8 cellular contexts compared by ENCODE assay signal in the genomic region with DNA sequence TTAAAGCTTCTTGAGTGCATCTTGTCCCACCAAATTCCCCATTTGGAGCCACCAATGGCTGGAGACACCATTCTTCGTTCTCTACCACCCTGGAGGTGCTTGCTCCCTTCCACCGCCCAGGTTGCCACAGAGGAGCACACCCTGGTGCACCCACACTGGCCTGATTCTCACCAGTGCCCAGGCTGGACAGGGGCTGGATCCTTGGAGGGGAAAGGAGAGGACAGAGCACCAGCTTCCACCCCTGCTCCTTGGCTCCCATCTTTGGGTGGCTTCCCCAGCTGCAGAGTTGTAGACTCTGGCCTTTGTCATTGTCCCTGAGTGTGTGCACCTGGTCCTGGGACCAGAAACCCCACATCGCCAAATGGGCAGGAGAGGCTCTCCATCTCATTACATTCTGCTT. TPM values are rescaled to one million over a fixed set of nuclear protein-coding genes. Genes with fewer than 3 reads are reported as not detected.
"Had no signal": no experiment of that assay in that cellular context is flagged by ENCODE, and none has a peak within 500 bp of the region (broad histone marks: within the 10 kb centered on the region; RNA-seq: fewer than 3 reads in every experiment).

No MANE protein-coding gene starts in this region.

- H3K27ac Mint-ChIP-seq: H9, HFFc6 had no signal

- H3K4me3 Mint-ChIP-seq: H9, HFFc6 had no signal

- ATAC-seq: HCT116 had no signal

- DNase-seq: GM23248, GOT3, H9, HCEC 1CT, HFFc6 had no signal

- H2AFZ ChIP-seq: GM23248 had no signal

- H3K9ac ChIP-seq: GM23248 had no signal

- H3K9me3 ChIP-seq: HAP-1 had no signal

- H3K36me3 ChIP-seq: HAP-1 had no signal

- H3K4me1 ChIP-seq: HAP-1 had no signal

- H3K9me3 Mint-ChIP-seq: HFFc6 had no signal

- H3K27ac ChIP-seq: GM23248 had no signal

- FAIRE-seq: H54 had no signal

- H3K4me3 ChIP-seq: GM23248, HAP-1 had no signal

RNA-seq across cellular contexts. Expression of gene CTSV, which starts 21.9 kb away (rescaled TPM):
- total RNA-seq: GM23248 had no signal
